1 cellular context compared by ENCODE assay signal in the genomic region with DNA sequence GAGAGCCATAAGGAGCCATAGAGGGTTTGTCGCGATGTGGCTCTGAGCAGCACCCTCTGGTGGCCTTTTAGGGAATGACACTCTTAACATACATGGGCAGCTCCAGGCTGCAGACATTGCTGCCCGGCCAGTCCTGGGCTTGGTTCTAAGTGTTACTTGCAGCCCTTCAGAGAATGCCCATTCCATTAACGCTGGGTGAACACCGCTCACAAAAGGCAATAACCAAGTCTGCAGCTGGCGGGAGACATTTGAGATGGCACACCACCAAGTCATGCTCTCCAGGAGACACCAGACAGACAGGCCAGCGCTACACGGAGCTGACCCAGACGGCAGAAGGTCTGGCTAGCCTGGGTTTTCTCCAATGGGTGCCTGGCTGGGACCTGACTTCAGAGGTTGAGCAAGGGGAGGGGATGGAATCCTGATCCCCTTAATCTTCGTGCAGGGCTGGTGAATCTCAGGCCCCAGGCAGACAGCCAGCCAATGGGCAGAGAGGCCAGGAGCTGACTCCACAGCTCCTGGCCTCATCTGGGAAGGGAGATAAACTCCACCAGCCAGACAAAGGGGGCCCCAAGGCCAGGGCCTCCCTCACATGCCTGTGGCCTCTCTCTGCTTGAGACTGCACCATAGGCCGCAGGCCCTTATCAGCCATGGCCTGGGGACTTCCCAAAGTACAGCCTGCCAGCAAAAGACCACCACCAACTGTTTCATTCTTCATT.
A peak's percentile ranks its signal among the peaks of the same experiment; 100 is the strongest.
TF ChIP-seq lines count a peak whose summit lies in the region.

No MANE protein-coding gene starts in this region.

TF ChIP-seq in HepG2, 621 proteins besides CTCF, POLR2A, EP300 and RAD21 (continued from another document and continues in another):
- TF ChIP-seq MATR3 (CRISPR knock-in tag; IDR thresholded peaks at IDR 0.05) = no peak
- TF ChIP-seq ZNF329 (CRISPR knock-in tag; IDR thresholded peaks at IDR 0.05; ENCODE audit: low read depth) = no peak
- TF ChIP-seq, protein P1, sequence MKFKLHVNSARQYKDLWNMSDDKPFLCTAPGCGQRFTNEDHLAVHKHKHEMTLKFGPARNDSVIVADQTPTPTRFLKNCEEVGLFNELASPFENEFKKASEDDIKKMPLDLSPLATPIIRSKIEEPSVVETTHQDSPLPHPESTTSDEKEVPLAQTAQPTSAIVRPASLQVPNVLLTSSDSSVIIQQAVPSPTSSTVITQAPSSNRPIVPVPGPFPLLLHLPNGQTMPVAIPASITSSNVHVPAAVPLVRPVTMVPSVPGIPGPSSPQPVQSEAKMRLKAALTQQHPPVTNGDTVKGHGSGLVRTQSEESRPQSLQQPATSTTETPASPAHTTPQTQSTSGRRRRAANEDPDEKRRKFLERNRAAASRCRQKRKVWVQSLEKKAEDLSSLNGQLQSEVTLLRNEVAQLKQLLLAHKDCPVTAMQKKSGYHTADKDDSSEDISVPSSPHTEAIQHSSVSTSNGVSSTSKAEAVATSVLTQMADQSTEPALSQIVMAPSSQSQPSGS (CRISPR knock-in tag; IDR thresholded peaks at IDR 0.05) = peak; percentile 57; the same call in 1 of the 2 replicates
- TF ChIP-seq ZBTB1 (CRISPR knock-in tag; IDR thresholded peaks at IDR 0.05; ENCODE audit: borderline replicate concordance) = no peak
- TF ChIP-seq ZNF10 (CRISPR knock-in tag; IDR thresholded peaks at IDR 0.05; ENCODE audit: borderline replicate concordance, low read depth) = no peak
- TF ChIP-seq GTF2F1 (IDR thresholded peaks at IDR 0.05; ENCODE audit: low read length) = no peak
- no peak for TF ChIP-seq MEIS1 (CRISPR knock-in tag; IDR thresholded peaks at IDR 0.05; ENCODE audit: borderline replicate concordance)
- no peak for TF ChIP-seq FOXM1 (CRISPR knock-in tag; IDR thresholded peaks at IDR 0.05)
- 0 out of 2 replicates have a peak, but pooled peaks have one; percentile 48 for TF ChIP-seq ISL2 (CRISPR knock-in tag; IDR thresholded peaks at IDR 0.05)
- no peak for TF ChIP-seq ZNF75D (CRISPR knock-in tag; IDR thresholded peaks at IDR 0.05; ENCODE audit: borderline replicate concordance)
- TF ChIP-seq MYNN (CRISPR knock-in tag; IDR thresholded peaks at IDR 0.05; ENCODE audit: low read depth) = no peak
- peak; percentile 64; the same call in 1 of the 2 replicates for TF ChIP-seq TBX2 (CRISPR knock-in tag; IDR thresholded peaks at IDR 0.05; ENCODE audit: borderline replicate concordance)
- TF ChIP-seq MAFK (conservative IDR thresholded peaks at IDR 0.05 in 1 of 2, IDR thresholded peaks at IDR 0.05 in 1 of 2; ENCODE audit: low read length in 2 of 2) = no peak
- TF ChIP-seq, protein P2, sequence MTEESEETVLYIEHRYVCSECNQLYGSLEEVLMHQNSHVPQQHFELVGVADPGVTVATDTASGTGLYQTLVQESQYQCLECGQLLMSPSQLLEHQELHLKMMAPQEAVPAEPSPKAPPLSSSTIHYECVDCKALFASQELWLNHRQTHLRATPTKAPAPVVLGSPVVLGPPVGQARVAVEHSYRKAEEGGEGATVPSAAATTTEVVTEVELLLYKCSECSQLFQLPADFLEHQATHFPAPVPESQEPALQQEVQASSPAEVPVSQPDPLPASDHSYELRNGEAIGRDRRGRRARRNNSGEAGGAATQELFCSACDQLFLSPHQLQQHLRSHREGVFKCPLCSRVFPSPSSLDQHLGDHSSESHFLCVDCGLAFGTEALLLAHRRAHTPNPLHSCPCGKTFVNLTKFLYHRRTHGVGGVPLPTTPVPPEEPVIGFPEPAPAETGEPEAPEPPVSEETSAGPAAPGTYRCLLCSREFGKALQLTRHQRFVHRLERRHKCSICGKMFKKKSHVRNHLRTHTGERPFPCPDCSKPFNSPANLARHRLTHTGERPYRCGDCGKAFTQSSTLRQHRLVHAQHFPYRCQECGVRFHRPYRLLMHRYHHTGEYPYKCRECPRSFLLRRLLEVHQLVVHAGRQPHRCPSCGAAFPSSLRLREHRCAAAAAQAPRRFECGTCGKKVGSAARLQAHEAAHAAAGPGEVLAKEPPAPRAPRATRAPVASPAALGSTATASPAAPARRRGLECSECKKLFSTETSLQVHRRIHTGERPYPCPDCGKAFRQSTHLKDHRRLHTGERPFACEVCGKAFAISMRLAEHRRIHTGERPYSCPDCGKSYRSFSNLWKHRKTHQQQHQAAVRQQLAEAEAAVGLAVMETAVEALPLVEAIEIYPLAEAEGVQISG (CRISPR knock-in tag; IDR thresholded peaks at IDR 0.05) = peak; percentile 67
- TF ChIP-seq KDM2A (CRISPR knock-in tag; IDR thresholded peaks at IDR 0.05; ENCODE audit: borderline replicate concordance, low read depth) = no peak
- TF ChIP-seq MTA3 (CRISPR knock-in tag; IDR thresholded peaks at IDR 0.05) = no peak
- peak; percentile 19; the same call in 1 of the 2 replicates for TF ChIP-seq NFKBIZ (CRISPR knock-in tag; IDR thresholded peaks at IDR 0.05)
- no peak for TF ChIP-seq HOXA7 (CRISPR knock-in tag; IDR thresholded peaks at IDR 0.05)
- TF ChIP-seq, protein P3, sequence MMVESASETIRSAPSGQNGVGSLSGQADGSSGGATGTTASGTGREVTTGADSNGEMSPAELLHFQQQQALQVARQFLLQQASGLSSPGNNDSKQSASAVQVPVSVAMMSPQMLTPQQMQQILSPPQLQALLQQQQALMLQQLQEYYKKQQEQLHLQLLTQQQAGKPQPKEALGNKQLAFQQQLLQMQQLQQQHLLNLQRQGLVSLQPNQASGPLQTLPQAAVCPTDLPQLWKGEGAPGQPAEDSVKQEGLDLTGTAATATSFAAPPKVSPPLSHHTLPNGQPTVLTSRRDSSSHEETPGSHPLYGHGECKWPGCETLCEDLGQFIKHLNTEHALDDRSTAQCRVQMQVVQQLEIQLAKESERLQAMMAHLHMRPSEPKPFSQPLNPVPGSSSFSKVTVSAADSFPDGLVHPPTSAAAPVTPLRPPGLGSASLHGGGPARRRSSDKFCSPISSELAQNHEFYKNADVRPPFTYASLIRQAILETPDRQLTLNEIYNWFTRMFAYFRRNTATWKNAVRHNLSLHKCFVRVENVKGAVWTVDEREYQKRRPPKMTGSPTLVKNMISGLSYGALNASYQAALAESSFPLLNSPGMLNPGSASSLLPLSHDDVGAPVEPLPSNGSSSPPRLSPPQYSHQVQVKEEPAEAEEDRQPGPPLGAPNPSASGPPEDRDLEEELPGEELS (CRISPR knock-in tag; IDR thresholded peaks at IDR 0.05) = peak; percentile 8; the same call in 1 of the 2 replicates
- no peak for TF ChIP-seq EHMT2 (IDR thresholded peaks at IDR 0.05; ENCODE audit: borderline replicate concordance, low read depth, low read length)
- no peak for TF ChIP-seq GATA4 (IDR thresholded peaks at IDR 0.05; ENCODE audit: borderline replicate concordance, low read depth)
- no peak for TF ChIP-seq SP2 (CRISPR knock-in tag; IDR thresholded peaks at IDR 0.05)
- peak; percentile 66; the same call in 1 of the 2 replicates for TF ChIP-seq ZNF180 (CRISPR knock-in tag; IDR thresholded peaks at IDR 0.05; ENCODE audit: borderline replicate concordance, low read depth)
- TF ChIP-seq, protein P4, sequence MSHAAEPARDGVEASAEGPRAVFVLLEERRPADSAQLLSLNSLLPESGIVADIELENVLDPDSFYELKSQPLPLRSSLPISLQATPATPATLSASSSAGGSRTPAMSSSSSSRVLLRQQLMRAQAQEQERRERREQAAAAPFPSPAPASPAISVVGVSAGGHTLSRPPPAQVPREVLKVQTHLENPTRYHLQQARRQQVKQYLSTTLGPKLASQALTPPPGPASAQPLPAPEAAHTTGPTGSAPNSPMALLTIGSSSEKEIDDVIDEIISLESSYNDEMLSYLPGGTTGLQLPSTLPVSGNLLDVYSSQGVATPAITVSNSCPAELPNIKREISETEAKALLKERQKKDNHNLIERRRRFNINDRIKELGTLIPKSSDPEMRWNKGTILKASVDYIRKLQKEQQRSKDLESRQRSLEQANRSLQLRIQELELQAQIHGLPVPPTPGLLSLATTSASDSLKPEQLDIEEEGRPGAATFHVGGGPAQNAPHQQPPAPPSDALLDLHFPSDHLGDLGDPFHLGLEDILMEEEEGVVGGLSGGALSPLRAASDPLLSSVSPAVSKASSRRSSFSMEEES (CRISPR knock-in tag; IDR thresholded peaks at IDR 0.05) = no peak
- no peak for TF ChIP-seq CEBPB (IDR thresholded peaks at IDR 0.05; ENCODE audit: borderline replicate concordance, low read depth, low read length)
- TF ChIP-seq TEAD2 (CRISPR knock-in tag; IDR thresholded peaks at IDR 0.05) = no peak
- no peak; the same call in 1 of the 2 replicates for TF ChIP-seq KDM1A (CRISPR knock-in tag; IDR thresholded peaks at IDR 0.05)
- no peak for TF ChIP-seq ZBTB20 (CRISPR knock-in tag; IDR thresholded peaks at IDR 0.05; ENCODE audit: borderline replicate concordance, low read depth)
- TF ChIP-seq SETDB1 (CRISPR knock-in tag; IDR thresholded peaks at IDR 0.05; ENCODE audit: borderline replicate concordance) = no peak
- TF ChIP-seq SOX5 (CRISPR knock-in tag; IDR thresholded peaks at IDR 0.05; ENCODE audit: borderline replicate concordance) = no peak
- no peak for TF ChIP-seq IKZF1 (IDR thresholded peaks at IDR 0.05)
- TF ChIP-seq, protein P5, sequence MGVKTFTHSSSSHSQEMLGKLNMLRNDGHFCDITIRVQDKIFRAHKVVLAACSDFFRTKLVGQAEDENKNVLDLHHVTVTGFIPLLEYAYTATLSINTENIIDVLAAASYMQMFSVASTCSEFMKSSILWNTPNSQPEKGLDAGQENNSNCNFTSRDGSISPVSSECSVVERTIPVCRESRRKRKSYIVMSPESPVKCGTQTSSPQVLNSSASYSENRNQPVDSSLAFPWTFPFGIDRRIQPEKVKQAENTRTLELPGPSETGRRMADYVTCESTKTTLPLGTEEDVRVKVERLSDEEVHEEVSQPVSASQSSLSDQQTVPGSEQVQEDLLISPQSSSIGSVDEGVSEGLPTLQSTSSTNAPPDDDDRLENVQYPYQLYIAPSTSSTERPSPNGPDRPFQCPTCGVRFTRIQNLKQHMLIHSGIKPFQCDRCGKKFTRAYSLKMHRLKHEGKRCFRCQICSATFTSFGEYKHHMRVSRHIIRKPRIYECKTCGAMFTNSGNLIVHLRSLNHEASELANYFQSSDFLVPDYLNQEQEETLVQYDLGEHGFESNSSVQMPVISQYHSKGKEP (CRISPR knock-in tag; IDR thresholded peaks at IDR 0.05) = no peak
- TF ChIP-seq TGIF2 (CRISPR knock-in tag; IDR thresholded peaks at IDR 0.05) = no peak
- TF ChIP-seq ZBTB38 (CRISPR knock-in tag; IDR thresholded peaks at IDR 0.05) = no peak
- no peak for TF ChIP-seq GATAD1 (CRISPR knock-in tag; IDR thresholded peaks at IDR 0.05)
- TF ChIP-seq, protein P6, sequence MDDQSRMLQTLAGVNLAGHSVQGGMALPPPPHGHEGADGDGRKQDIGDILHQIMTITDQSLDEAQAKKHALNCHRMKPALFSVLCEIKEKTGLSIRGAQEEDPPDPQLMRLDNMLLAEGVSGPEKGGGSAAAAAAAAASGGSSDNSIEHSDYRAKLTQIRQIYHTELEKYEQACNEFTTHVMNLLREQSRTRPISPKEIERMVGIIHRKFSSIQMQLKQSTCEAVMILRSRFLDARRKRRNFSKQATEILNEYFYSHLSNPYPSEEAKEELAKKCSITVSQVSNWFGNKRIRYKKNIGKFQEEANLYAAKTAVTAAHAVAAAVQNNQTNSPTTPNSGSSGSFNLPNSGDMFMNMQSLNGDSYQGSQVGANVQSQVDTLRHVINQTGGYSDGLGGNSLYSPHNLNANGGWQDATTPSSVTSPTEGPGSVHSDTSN (CRISPR knock-in tag; IDR thresholded peaks at IDR 0.05; ENCODE audit: borderline replicate concordance) = no peak
- TF ChIP-seq ZNF274 (CRISPR knock-in tag; IDR thresholded peaks at IDR 0.05) = no peak; the same call in 1 of the 2 replicates
- TF ChIP-seq CBX2 (IDR thresholded peaks at IDR 0.05; ENCODE audit: low read depth, low read length) = no peak
- TF ChIP-seq CBX2 (CRISPR knock-in tag; IDR thresholded peaks at IDR 0.05; ENCODE audit: low read depth) = no peak
- no peak for TF ChIP-seq ZNF879 (CRISPR knock-in tag; IDR thresholded peaks at IDR 0.05)
- no peak for TF ChIP-seq SAFB2 (CRISPR knock-in tag; IDR thresholded peaks at IDR 0.05; ENCODE audit: borderline replicate concordance, low read depth)
- TF ChIP-seq, protein P7, sequence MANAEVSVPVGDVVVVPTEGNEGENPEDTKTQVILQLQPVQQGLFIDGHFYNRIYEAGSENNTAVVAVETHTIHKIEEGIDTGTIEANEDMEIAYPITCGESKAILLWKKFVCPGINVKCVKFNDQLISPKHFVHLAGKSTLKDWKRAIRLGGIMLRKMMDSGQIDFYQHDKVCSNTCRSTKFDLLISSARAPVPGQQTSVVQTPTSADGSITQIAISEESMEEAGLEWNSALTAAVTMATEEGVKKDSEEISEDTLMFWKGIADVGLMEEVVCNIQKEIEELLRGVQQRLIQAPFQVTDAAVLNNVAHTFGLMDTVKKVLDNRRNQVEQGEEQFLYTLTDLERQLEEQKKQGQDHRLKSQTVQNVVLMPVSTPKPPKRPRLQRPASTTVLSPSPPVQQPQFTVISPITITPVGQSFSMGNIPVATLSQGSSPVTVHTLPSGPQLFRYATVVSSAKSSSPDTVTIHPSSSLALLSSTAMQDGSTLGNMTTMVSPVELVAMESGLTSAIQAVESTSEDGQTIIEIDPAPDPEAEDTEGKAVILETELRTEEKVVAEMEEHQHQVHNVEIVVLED (CRISPR knock-in tag; IDR thresholded peaks at IDR 0.05; ENCODE audit: borderline replicate concordance) = no peak; the same call in 1 of the 2 replicates
- TF ChIP-seq ZNF772 (CRISPR knock-in tag; IDR thresholded peaks at IDR 0.05) = no peak
- peak; percentile 53; the same call in 1 of the 2 replicates for TF ChIP-seq MIXL1 (CRISPR knock-in tag; IDR thresholded peaks at IDR 0.05)
- TF ChIP-seq ZNF160 (CRISPR knock-in tag; IDR thresholded peaks at IDR 0.05) = 0 out of 2 replicates have a peak, but pooled peaks have one; percentile 2
- no peak for TF ChIP-seq NCOA5 (CRISPR knock-in tag; IDR thresholded peaks at IDR 0.05)
- no peak for TF ChIP-seq ZNF20 (CRISPR knock-in tag; IDR thresholded peaks at IDR 0.05)
- no peak for TF ChIP-seq KLF15 (CRISPR knock-in tag; IDR thresholded peaks at IDR 0.05; ENCODE audit: borderline replicate concordance)
- peak; percentile 59; the same call in 1 of the 2 replicates for TF ChIP-seq NFKB2 (CRISPR knock-in tag; IDR thresholded peaks at IDR 0.05; ENCODE audit: borderline replicate concordance)
- TF ChIP-seq SALL2 (CRISPR knock-in tag; IDR thresholded peaks at IDR 0.05) = no peak
- TF ChIP-seq, protein P8, sequence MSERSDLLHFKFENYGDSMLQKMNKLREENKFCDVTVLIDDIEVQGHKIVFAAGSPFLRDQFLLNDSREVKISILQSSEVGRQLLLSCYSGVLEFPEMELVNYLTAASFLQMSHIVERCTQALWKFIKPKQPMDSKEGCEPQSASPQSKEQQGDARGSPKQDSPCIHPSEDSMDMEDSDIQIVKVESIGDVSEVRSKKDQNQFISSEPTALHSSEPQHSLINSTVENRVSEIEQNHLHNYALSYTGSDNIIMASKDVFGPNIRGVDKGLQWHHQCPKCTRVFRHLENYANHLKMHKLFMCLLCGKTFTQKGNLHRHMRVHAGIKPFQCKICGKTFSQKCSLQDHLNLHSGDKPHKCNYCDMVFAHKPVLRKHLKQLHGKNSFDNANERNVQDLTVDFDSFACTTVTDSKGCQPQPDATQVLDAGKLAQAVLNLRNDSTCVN (CRISPR knock-in tag; IDR thresholded peaks at IDR 0.05; ENCODE audit: borderline replicate concordance) = no peak; the same call in 1 of the 2 replicates
- TF ChIP-seq, protein P9, sequence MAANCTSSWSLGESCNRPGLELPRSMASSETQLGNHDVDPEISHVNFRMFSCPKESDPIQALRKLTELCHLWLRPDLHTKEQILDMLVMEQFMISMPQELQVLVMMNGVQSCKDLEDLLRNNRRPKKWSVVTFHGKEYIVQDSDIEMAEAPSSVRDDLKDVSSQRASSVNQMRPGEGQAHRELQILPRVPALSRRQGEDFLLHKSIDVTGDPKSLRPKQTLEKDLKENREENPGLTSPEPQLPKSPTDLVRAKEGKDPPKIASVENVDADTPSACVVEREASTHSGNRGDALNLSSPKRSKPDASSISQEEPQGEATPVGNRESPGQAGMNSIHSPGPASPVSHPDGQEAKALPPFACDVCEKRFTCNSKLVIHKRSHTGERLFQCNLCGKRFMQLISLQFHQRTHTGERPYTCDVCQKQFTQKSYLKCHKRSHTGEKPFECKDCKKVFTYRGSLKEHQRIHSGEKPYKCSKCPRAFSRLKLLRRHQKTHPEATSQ (CRISPR knock-in tag; IDR thresholded peaks at IDR 0.05; ENCODE audit: borderline replicate concordance) = no peak
